In the genomic region with DNA sequence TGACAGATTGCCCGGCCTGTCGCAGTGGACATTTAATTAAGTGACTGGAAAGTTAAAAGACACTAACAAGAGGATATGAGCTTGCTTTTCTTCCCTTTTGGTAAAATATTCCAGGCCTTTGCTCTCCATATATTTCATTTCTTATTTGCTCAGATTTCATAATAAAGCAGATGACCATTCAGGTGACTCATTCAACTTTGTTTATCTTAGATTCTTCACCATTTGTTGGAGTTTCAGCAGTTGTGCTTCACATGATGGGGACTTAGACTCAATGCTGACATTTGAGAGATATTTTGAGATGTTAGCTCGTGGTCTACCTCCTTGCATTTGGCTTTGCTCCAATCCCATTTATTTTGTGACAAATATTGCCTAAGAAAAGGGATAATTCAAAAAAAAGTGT, we compare ENCODE assay signal across 15 cellular contexts.
DNase-seq lines count a peak whose midpoint lies in the region; ATAC-seq, FAIRE-seq and TF ChIP-seq lines count a peak whose summit lies in the region.
"Had no signal": no experiment of that assay in that cellular context is flagged by ENCODE, and none has a peak within 500 bp of the region (broad histone marks: within the 10 kb centered on the region; RNA-seq: fewer than 3 reads in every experiment).

No MANE protein-coding gene starts in this region.

- intact Hi-C loops in endothelial cell of umbilical vein (cut with micrococcal nuclease), result no loop called here

- H3K4me2 ChIP-seq in OCI-LY1 (ENCODE audit: low read length), result no peak overlapping the region
- H3K4me2 ChIP-seq in endothelial cell of umbilical vein (ENCODE audit: insufficient read depth, low read length), result peak overlapping the region; percentile 57
- H3K4me2 ChIP-seq in mesenchymal stem cell (ENCODE audit: low read length, poor library complexity, severe bottlenecking), result no peak overlapping the region

- H4K20me1 ChIP-seq in OCI-LY1 (ENCODE audit: insufficient read depth, low read length), result no peaks in the 10 kb centered on the region
- H4K20me1 ChIP-seq in endothelial cell of umbilical vein (replicated peaks; ENCODE audit: control insufficient read depth, extremely low read depth, insufficient read depth, low read length), result no peaks in the 10 kb centered on the region

- no peak overlapping the region for H4K8ac ChIP-seq in mesenchymal stem cell (ENCODE audit: low read length)

- DNase-seq in AG20443 (ENCODE audit: low spot score), result peak; percentile 50
- peak; percentile 81 for DNase-seq in endothelial cell of umbilical vein (ENCODE audit: low read depth, low spot score)
- DNase-seq in mesenchymal stem cell, result peak; percentile 89
- no peak for DNase-seq in KG1 (lab: John Stamatoyannopoulos, UW)
- no peak for DNase-seq in naive thymus-derived CD8-positive, alpha-beta T cell
- no peak for DNase-seq in MV-4-11 (lab: John Stamatoyannopoulos, UW)
- no peak for DNase-seq in NCI-H524 (lab: John Stamatoyannopoulos, UW)
- DNase-seq: amygdala, DND-41, H9, T-cell had no signal

- no peak overlapping the region for H3K23ac ChIP-seq in mesenchymal stem cell (ENCODE audit: low read length in 2 of 2)

- H3K4ac ChIP-seq in mesenchymal stem cell (ENCODE audit: low read depth in 1 of 2, low read length in 2 of 2), result peak overlapping the region; percentile 29 to 47

- CTCF ChIA-PET in endothelial cell of umbilical vein (lab: Charles Lee), result interaction anchor here (1.0 to 3.2 kb wide), 5 partner anchors 10 to 31 kb away, joined by 3 to 26 read pairs (median 3); no protein-coding TSS in a partner anchor

- H3K4me3 Mint-ChIP-seq in naive thymus-derived CD8-positive, alpha-beta T cell, result no peak overlapping the region
- H3K4me3 Mint-ChIP-seq: B cell, H9, T-cell had no signal

- H3K27ac ChIP-seq in OCI-LY1 (ENCODE audit: low read depth, low read length, poor library complexity, severe bottlenecking) (peak overlapping the region; percentile 63), endothelial cell of umbilical vein (ENCODE audit: insufficient read depth, low read depth, low read length) (peak overlapping the region; percentile 67), mesenchymal stem cell (ENCODE audit: low read length, poor library complexity, severe bottlenecking) (no peak overlapping the region)

- dilution Hi-C loops in endothelial cell of umbilical vein (cut with MboI; ENCODE audit: extremely low pct_ligation_motif_present, low sequenced_read_pairs), result no loop called here

- H3K18ac ChIP-seq in mesenchymal stem cell (ENCODE audit: low read depth in 1 of 2, low read length in 2 of 2), result peak overlapping the region in 1 of 2 experiments; percentile 67

- no peaks in the 10 kb centered on the region for H3K27me3 Mint-ChIP-seq in naive thymus-derived CD8-positive, alpha-beta T cell
- H3K27me3 Mint-ChIP-seq: B cell, progenitor cell of endocrine pancreas, T-cell had no signal

- H2BK120ac ChIP-seq in mesenchymal stem cell (ENCODE audit: low read depth, low read length), result no peak overlapping the region

- no peak overlapping the region for H2AK5ac ChIP-seq in mesenchymal stem cell (ENCODE audit: low read length, severe bottlenecking)

- H3K9me1 ChIP-seq in endothelial cell of umbilical vein (replicated peaks; ENCODE audit: control insufficient read depth, extremely low read depth, insufficient read depth, low read length), result no peaks in the 10 kb centered on the region

- H3K14ac ChIP-seq in mesenchymal stem cell (ENCODE audit: low read length in 2 of 2), result no peak overlapping the region

- H3K4me1 Mint-ChIP-seq in naive thymus-derived CD8-positive, alpha-beta T cell, result no peaks in the 10 kb centered on the region
- H3K4me1 Mint-ChIP-seq: T-cell had no signal

- no peak overlapping the region for H3K9ac ChIP-seq in OCI-LY1 (ENCODE audit: low read length)
- H3K9ac ChIP-seq in endothelial cell of umbilical vein (replicated peaks; ENCODE audit: extremely low read depth, insufficient read depth, low read length), result no peak overlapping the region
- H3K9ac ChIP-seq in mesenchymal stem cell (ENCODE audit: low read length), result peak overlapping the region; percentile 73

- no peaks in the 10 kb centered on the region for H3F3A ChIP-seq in OCI-LY1 (ENCODE audit: insufficient read depth, low read length)

- H3K4me3 ChIP-seq in OCI-LY1 (ENCODE audit: low read depth, low read length, poor library complexity, severe bottlenecking) (no peak overlapping the region), endothelial cell of umbilical vein (replicated peaks in 1 of 3; ENCODE audit: insufficient read depth in 1 of 3, low read depth in 1 of 3, low read length in 3 of 3) (no peak overlapping the region), mesenchymal stem cell (ENCODE audit: insufficient read depth in 1 of 2, low read depth in 1 of 2, low read length in 2 of 2) (no peak overlapping the region)

- no peak for TF ChIP-seq CTCF in OCI-LY1 (IDR thresholded peaks at IDR 0.05; ENCODE audit: low read length)
- TF ChIP-seq CTCF in endothelial cell of umbilical vein (IDR thresholded peaks at IDR 0.05; ENCODE audit: extremely low read depth in 1 of 2, insufficient read depth in 1 of 2, low read depth in 1 of 2, low read length in 2 of 2), result no peak

- H2BK15ac ChIP-seq in mesenchymal stem cell (ENCODE audit: low read depth, poor library complexity, severe bottlenecking), result no peak overlapping the region

- no peaks in the 10 kb centered on the region for H3K9me2 ChIP-seq in OCI-LY1 (ENCODE audit: low read depth, low read length)

- H4K91ac ChIP-seq in mesenchymal stem cell (ENCODE audit: low read length), result no peak overlapping the region

- H2AFZ ChIP-seq in OCI-LY1 (ENCODE audit: low read length), result no peak overlapping the region
- H2AFZ ChIP-seq in endothelial cell of umbilical vein (ENCODE audit: low read depth, low read length), result no peak overlapping the region
- no peak overlapping the region for H2AFZ ChIP-seq in mesenchymal stem cell (ENCODE audit: low read depth, low read length)

- 0% methylated on average over 1 of the region's 3 CpGs for WGBS in mesenchymal stem cell

- TF ChIP-seq POLR2A in endothelial cell of umbilical vein (IDR thresholded peaks at IDR 0.05; ENCODE audit: low read depth, low read length), result no peak

- POLR2A ChIA-PET in endothelial cell of umbilical vein (lab: Charles Lee), result no interaction called here
- POLR2A ChIA-PET in naive thymus-derived CD8-positive, alpha-beta T cell (lab: Charles Lee), result no interaction called here

- no TSS peak for BruUV-seq in endothelial cell of umbilical vein (replicated peaks; lab: Mats Ljungman, UMichigan)

- no peak overlapping the region for H3K27ac Mint-ChIP-seq in naive thymus-derived CD8-positive, alpha-beta T cell
- H3K27ac Mint-ChIP-seq: B cell, progenitor cell of endocrine pancreas, T-cell had no signal

- peaks cover 20% of the 10 kb centered on the region for H3K79me1 ChIP-seq in mesenchymal stem cell (replicated peaks; ENCODE audit: low read length, poor library complexity, severe bottlenecking)

- H3K9me3 Mint-ChIP-seq in naive thymus-derived CD8-positive, alpha-beta T cell, result peaks cover 0 to 3% (median 0%) of the 10 kb centered on the region in 9 donors
- H3K9me3 Mint-ChIP-seq: H9 had no signal

- H3K27me3 ChIP-seq in OCI-LY1 (ENCODE audit: insufficient read depth, low read length), result no peaks in the 10 kb centered on the region
- no peaks in the 10 kb centered on the region for H3K27me3 ChIP-seq in endothelial cell of umbilical vein (ENCODE audit: control insufficient read depth in 2 of 2, insufficient read depth in 2 of 2, low read length in 2 of 2)
- H3K27me3 ChIP-seq in mesenchymal stem cell (ENCODE audit: control insufficient read depth in 1 of 2, insufficient read depth in 1 of 2, low read length in 2 of 2), result no peaks in the 10 kb centered on the region

- no peaks in the 10 kb centered on the region for H3K36me3 Mint-ChIP-seq in naive thymus-derived CD8-positive, alpha-beta T cell
- H3K36me3 Mint-ChIP-seq: T-cell had no signal

- peak overlapping the region in 1 of 2 experiments; percentile 21 for H2BK12ac ChIP-seq in mesenchymal stem cell (ENCODE audit: low read length in 2 of 2)

- peaks cover 44% of the 10 kb centered on the region for H3K79me2 ChIP-seq in OCI-LY1 (ENCODE audit: insufficient read depth, low read length)
- H3K79me2 ChIP-seq in endothelial cell of umbilical vein (ENCODE audit: control insufficient read depth, insufficient read depth, low read length), result peaks cover 100% of the 10 kb centered on the region

- H3K4me1 ChIP-seq in OCI-LY1 (ENCODE audit: insufficient read depth, low read length, severe bottlenecking) (peaks cover 48% of the 10 kb centered on the region), endothelial cell of umbilical vein (ENCODE audit: control insufficient read depth, extremely low read depth, insufficient read depth, low read length) (peaks cover 98% of the 10 kb centered on the region), mesenchymal stem cell (ENCODE audit: control insufficient read depth, insufficient read depth, low read depth, low read length) (peaks cover 4% of the 10 kb centered on the region)

- ATAC-seq in naive thymus-derived CD8-positive, alpha-beta T cell, result no peak
- ATAC-seq: activated CD4-positive, CD25-positive, alpha-beta regulatory T cell treated with anti-CD3 and anti-CD28 coated beads, Interleukin-2, amount 50 U/mL, for 24 hours; T-cell had no signal

- H2BK5ac ChIP-seq in mesenchymal stem cell (ENCODE audit: low read depth, low read length, poor library complexity, severe bottlenecking), result no peak overlapping the region

- no peaks in the 10 kb centered on the region for H3K9me3 ChIP-seq in OCI-LY1 (ENCODE audit: low read length)
- H3K9me3 ChIP-seq in endothelial cell of umbilical vein (replicated peaks; ENCODE audit: control insufficient read depth, insufficient read depth, low read length), result no peaks in the 10 kb centered on the region
- no peaks in the 10 kb centered on the region for H3K9me3 ChIP-seq in mesenchymal stem cell (ENCODE audit: control insufficient read depth, low read length)

- FAIRE-seq in endothelial cell of umbilical vein (lab: Jason Lieb, UNC), result no peak

- H3K36me3 ChIP-seq in OCI-LY1 (ENCODE audit: insufficient read depth, low read length), result peaks cover 13% of the 10 kb centered on the region
- no peaks in the 10 kb centered on the region for H3K36me3 ChIP-seq in endothelial cell of umbilical vein (ENCODE audit: control insufficient read depth in 2 of 2, extremely low read depth in 1 of 2, insufficient read depth in 2 of 2, low read length in 2 of 2)
- H3K36me3 ChIP-seq in mesenchymal stem cell (ENCODE audit: control insufficient read depth in 1 of 2, insufficient read depth in 2 of 2, low read depth in 1 of 2, low read length in 2 of 2), result no peaks in the 10 kb centered on the region

TF ChIP-seq in endothelial cell of umbilical vein, 7 proteins besides CTCF, POLR2A, EP300 and RAD21 (continues in another document):
- TF ChIP-seq POLR2AphosphoS5 (IDR thresholded peaks at IDR 0.05; ENCODE audit: insufficient read depth, low read depth, low read length), result no peak
- TF ChIP-seq EZH2 (IDR thresholded peaks at IDR 0.05; ENCODE audit: borderline replicate concordance, low read depth, low read length, severe bottlenecking), result no peak
- TF ChIP-seq, protein P1, sequence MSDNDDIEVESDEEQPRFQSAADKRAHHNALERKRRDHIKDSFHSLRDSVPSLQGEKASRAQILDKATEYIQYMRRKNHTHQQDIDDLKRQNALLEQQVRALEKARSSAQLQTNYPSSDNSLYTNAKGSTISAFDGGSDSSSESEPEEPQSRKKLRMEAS (IDR thresholded peaks at IDR 0.05; ENCODE audit: insufficient read depth, insufficient read length), result no peak
- TF ChIP-seq FOS (IDR thresholded peaks at IDR 0.05; ENCODE audit: borderline replicate concordance, insufficient read depth, low read length), result peak; percentile 87

Comparison
In these comparisons a context has a peak if more than half of its experiments do, and no peak if none do; other contexts are left out.
1. DNase-seq: peak in AG20443 (single experiment), endothelial cell of umbilical vein (single experiment) and mesenchymal stem cell (single experiment); none in KG1 (single experiment), naive thymus-derived CD8-positive, alpha-beta T cell (0 of 10), MV-4-11 (single experiment) and NCI-H524 (0 of 2).